15 cellular contexts compared by ENCODE assay signal in the genomic region with DNA sequence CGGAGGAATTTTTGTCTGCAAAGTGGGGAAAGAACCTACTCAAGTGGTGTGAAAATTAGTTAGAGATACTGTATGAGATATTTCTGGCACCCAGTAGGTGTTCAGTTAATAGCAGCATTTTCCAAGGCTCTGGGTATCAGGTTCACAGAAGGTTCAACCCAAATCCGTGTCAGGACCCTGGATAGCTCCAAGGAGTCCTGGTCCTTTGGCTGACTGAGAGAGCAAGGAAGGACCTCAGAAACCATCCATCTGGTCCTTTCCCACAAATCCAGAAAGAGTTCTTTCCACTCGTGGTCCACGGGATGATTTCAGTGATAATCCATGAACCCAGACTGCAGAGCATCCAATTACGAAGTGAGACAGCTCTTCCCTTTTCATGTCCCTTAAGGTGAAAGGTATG. TPM values are rescaled to one million over a fixed set of nuclear protein-coding genes. Genes with fewer than 3 reads are reported as not detected.
DNase-seq lines count a peak whose midpoint lies in the region; ATAC-seq, FAIRE-seq and TF ChIP-seq lines count a peak whose summit lies in the region.
"Had no signal": no experiment of that assay in that cellular context is flagged by ENCODE, and none has a peak within 500 bp of the region (broad histone marks: within the 10 kb centered on the region; RNA-seq: fewer than 3 reads in every experiment).

No MANE protein-coding gene starts in this region.

- peaks cover 10 to 11% of the 10 kb centered on the region in 2 donors for H3K27me3 Mint-ChIP-seq in CD4-positive, alpha-beta memory T cell
- H3K27me3 Mint-ChIP-seq: activated CD8-positive, alpha-beta memory T cell treated with anti-CD3 and anti-CD28 coated beads, Interleukin-2, amount 10 ng/mL, durations not matched to agents 7 days and 5 days had no signal

- POLR2A ChIA-PET in CD4-positive, alpha-beta memory T cell (lab: Charles Lee; ENCODE audit: partially characterized antibody) = no interaction called here

- H3K9me3 ChIP-seq in cardiac muscle cell (ENCODE audit: low read depth) (no peaks in the 10 kb centered on the region), heart left ventricle (no peaks in the 10 kb centered on the region)
- H3K9me3 ChIP-seq in CD4-positive, alpha-beta memory T cell (ENCODE audit: control insufficient read depth in 1 of 2, low read length in 2 of 2) = no peaks in the 10 kb centered on the region

- 38 to 54% (median 40%) methylated on average over 5 of the region's 5 CpGs for WGBS in heart left ventricle, 4 donors

- H3K27ac ChIP-seq in cardiac muscle cell (no peak overlapping the region), heart left ventricle (no peak overlapping the region)
- no peak overlapping the region for H3K27ac ChIP-seq in CD4-positive, alpha-beta memory T cell (ENCODE audit: low read depth, low read length)
- H3K27ac ChIP-seq: parathyroid adenoma had no signal

- H3K36me3 ChIP-seq in cardiac muscle cell (no peaks in the 10 kb centered on the region), heart left ventricle (no peaks in the 10 kb centered on the region)
- H3K36me3 ChIP-seq in CD4-positive, alpha-beta memory T cell (ENCODE audit: insufficient read depth, low read length) = no peaks in the 10 kb centered on the region

- CTCF ChIA-PET in CD4-positive, alpha-beta memory T cell (lab: Charles Lee; ENCODE audit: partially characterized antibody) = no interaction called here

- H3K27me3 ChIP-seq in cardiac muscle cell (peaks cover 21% of the 10 kb centered on the region), heart left ventricle (peaks cover 0 to 23% (median 0%) of the 10 kb centered on the region in 9 donors)
- no peaks in the 10 kb centered on the region for H3K27me3 ChIP-seq in CD4-positive, alpha-beta memory T cell (ENCODE audit: insufficient read depth, low read length)

- H3K4me1 ChIP-seq in cardiac muscle cell (ENCODE audit: low read depth) = no peaks in the 10 kb centered on the region
- H3K4me1 ChIP-seq in heart left ventricle = no peaks in the 10 kb centered on the region
- H3K4me1 ChIP-seq in CD4-positive, alpha-beta memory T cell (ENCODE audit: insufficient read depth, low read length) = no peaks in the 10 kb centered on the region
- H3K4me1 ChIP-seq: parathyroid adenoma had no signal

- ATAC-seq in heart left ventricle = no peak
- ATAC-seq: activated CD8-positive, alpha-beta memory T cell treated with anti-CD3 and anti-CD28 coated beads, Interleukin-2, amount 10 ng/mL, durations not matched to agents 7 days and 5 days; stimulated activated memory B cell treated with anti-CD40 and anti-IgM and Interleukin-4, amounts not matched to agents 10 μg/mL and 1 μg/mL and 100 μg/mL, for 72 hours had no signal

- H3K4me1 Mint-ChIP-seq in CD4-positive, alpha-beta memory T cell = no peaks in the 10 kb centered on the region
- H3K4me1 Mint-ChIP-seq: activated CD8-positive, alpha-beta memory T cell treated with anti-CD3 and anti-CD28 coated beads, Interleukin-2, amount 10 ng/mL, durations not matched to agents 7 days and 5 days; stimulated activated memory B cell treated with anti-CD40 and anti-IgM and Interleukin-4, amounts not matched to agents 10 μg/mL and 1 μg/mL and 100 μg/mL, for 72 hours had no signal

- FAIRE-seq in urothelium cell line (lab: Jason Lieb, UNC) = no peak

- no peaks in the 10 kb centered on the region for H3K36me3 Mint-ChIP-seq in CD4-positive, alpha-beta memory T cell
- H3K36me3 Mint-ChIP-seq: activated CD8-positive, alpha-beta memory T cell treated with anti-CD3 and anti-CD28 coated beads, Interleukin-2, amount 10 ng/mL, durations not matched to agents 7 days and 5 days; stimulated activated memory B cell treated with anti-CD40 and anti-IgM and Interleukin-4, amounts not matched to agents 10 μg/mL and 1 μg/mL and 100 μg/mL, for 72 hours had no signal

- no peak for TF ChIP-seq POLR2A in heart left ventricle (IDR thresholded peaks at IDR 0.05)

- no peak overlapping the region for H3K27ac Mint-ChIP-seq in CD4-positive, alpha-beta memory T cell
- H3K27ac Mint-ChIP-seq: activated CD8-positive, alpha-beta memory T cell treated with anti-CD3 and anti-CD28 coated beads, Interleukin-2, amount 10 ng/mL, durations not matched to agents 7 days and 5 days; stimulated activated memory B cell treated with anti-CD40 and anti-IgM and Interleukin-4, amounts not matched to agents 10 μg/mL and 1 μg/mL and 100 μg/mL, for 72 hours had no signal

- DNase-seq in cardiac muscle cell (ENCODE audit: low read depth in 1 of 2, low spot score in 1 of 2) (peak; percentile 28 to 75), heart left ventricle (no peak), RPMI7951 (ENCODE audit: low read depth) (peak; percentile 23), epithelial cell of esophagus (ENCODE audit: low read depth) (peak; percentile 37), urothelium cell line (ENCODE audit: low spot score) (peak; percentile 53), SW 1271 (lab: John Stamatoyannopoulos, UW) (no peak), SHP77 treated with DMSO at 0.1 percent for 48 hours (lab: John Stamatoyannopoulos, UW) (no peak)
- no peak for DNase-seq in CD4-positive, alpha-beta memory T cell
- DNase-seq: activated CD8-positive, alpha-beta memory T cell treated with anti-CD3 and anti-CD28 coated beads, Interleukin-2, amount 10 ng/mL, durations not matched to agents 7 days and 5 days; GF-D8; head of caudate nucleus; NCI-H1930; T-helper 2 cell had no signal

- no peak overlapping the region for H3K4me3 Mint-ChIP-seq in CD4-positive, alpha-beta memory T cell
- H3K4me3 Mint-ChIP-seq: activated CD8-positive, alpha-beta memory T cell treated with anti-CD3 and anti-CD28 coated beads, Interleukin-2, amount 10 ng/mL, durations not matched to agents 7 days and 5 days; stimulated activated memory B cell treated with anti-CD40 and anti-IgM and Interleukin-4, amounts not matched to agents 10 μg/mL and 1 μg/mL and 100 μg/mL, for 72 hours had no signal

- TF ChIP-seq CTCF in cardiac muscle cell (IDR thresholded peaks at IDR 0.05; ENCODE audit: low read depth, low read length) (no peak), heart left ventricle (IDR thresholded peaks at IDR 0.05) (no peak), epithelial cell of esophagus (IDR thresholded peaks at IDR 0.05; ENCODE audit: insufficient read depth, low read depth, low read length, missing control alignments) (no peak)

- intact Hi-C loops in heart left ventricle (cut with DNase I) = no loop called here
- intact Hi-C loops in CD4-positive, alpha-beta memory T cell (cut with micrococcal nuclease) = no loop called here

- H3K4me3 ChIP-seq in cardiac muscle cell = no peak overlapping the region
- H3K4me3 ChIP-seq in heart left ventricle = no peak overlapping the region
- H3K4me3 ChIP-seq in epithelial cell of esophagus (ENCODE audit: low read length) = no peak overlapping the region
- no peak overlapping the region for H3K4me3 ChIP-seq in CD4-positive, alpha-beta memory T cell (ENCODE audit: low read length in 2 of 2)

- H3K9me3 Mint-ChIP-seq in CD4-positive, alpha-beta memory T cell = peaks cover 0 to 2% (median 0%) of the 10 kb centered on the region in 8 donors

RNA-seq across cellular contexts. Expression of a gene that starts 51.4 kb away (rescaled TPM):
- total RNA-seq in cardiac muscle cell (0.04 and 0.18 TPM in 2 replicates), heart left ventricle (not detected)
- polyA plus RNA-seq in cardiac muscle cell (not detected in 2 replicates), heart left ventricle (not detected)
- not detected in 2 replicates for total RNA-seq in RPMI7951 (2014; rRNA removed; shearing (Covaris generic))
- not detected for total RNA-seq in CD4-positive, alpha-beta memory T cell
- polyA plus RNA-seq in CD4-positive, alpha-beta memory T cell = not detected
- total RNA-seq: activated CD8-positive, alpha-beta memory T cell treated with anti-CD3 and anti-CD28 coated beads, Interleukin-2, amount 10 ng/mL, durations not matched to agents 7 days and 5 days had no signal

Comparison
In these comparisons a context has a peak if more than half of its experiments do, and no peak if none do; other contexts are left out.
1. DNase-seq: peak in cardiac muscle cell (2 of 2), RPMI7951 (single experiment), epithelial cell of esophagus (single experiment) and urothelium cell line (single experiment); none in heart left ventricle (0 of 5), CD4-positive, alpha-beta memory T cell (0 of 5), SW 1271 (0 of 2) and SHP77 treated with DMSO at 0.1 percent for 48 hours (single experiment).